ENCODE assay signal across 9 cellular contexts in the genomic region with DNA sequence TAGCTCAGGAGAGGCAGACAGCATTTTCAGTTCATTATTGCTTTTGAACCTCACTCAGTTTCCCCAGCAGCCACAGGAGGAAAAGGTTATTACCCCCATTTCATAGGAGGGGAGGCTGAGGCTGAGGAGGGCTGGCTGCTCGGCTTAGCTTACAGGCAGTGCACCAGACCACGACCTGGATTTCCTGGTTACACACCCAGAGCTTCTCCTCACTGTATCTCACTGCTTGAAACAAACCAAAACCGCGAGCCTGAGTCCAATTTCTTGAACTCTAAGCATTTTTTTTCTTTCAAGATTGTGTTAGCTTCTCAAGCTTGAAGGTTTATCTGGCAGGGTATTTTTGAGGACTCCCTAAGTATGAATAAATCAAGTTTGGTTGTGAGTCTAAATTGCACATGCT.
DNase-seq lines count a peak whose midpoint lies in the region; ATAC-seq, FAIRE-seq and TF ChIP-seq lines count a peak whose summit lies in the region.
"Had no signal": no experiment of that assay in that cellular context is flagged by ENCODE, and none has a peak within 500 bp of the region (broad histone marks: within the 10 kb centered on the region; RNA-seq: fewer than 3 reads in every experiment).

No MANE protein-coding gene starts in this region.

- H3K9me2 ChIP-seq in MM.1S (replicated peaks; ENCODE audit: insufficient read depth, low read length) = no peaks in the 10 kb centered on the region

- H3K4me1 Mint-ChIP-seq in astrocyte (ENCODE audit: low read depth, unreplicated experiment) (peaks cover 52% of the 10 kb centered on the region), nephron progenitor cell (peaks cover 42% of the 10 kb centered on the region)
- H3K4me1 Mint-ChIP-seq in stimulated activated naive B cell treated with anti-CD40 and anti-IgM and Interleukin-4, amounts not matched to agents 10 μg/mL and 1 μg/mL and 100 μg/mL, for 72 hours = peaks cover 83 to 92% of the 10 kb centered on the region in 2 donors

- no peak for TF ChIP-seq CTCF in MM.1S (IDR thresholded peaks at IDR 0.05; ENCODE audit: low read length)
- TF ChIP-seq CTCF in astrocyte (IDR thresholded peaks at IDR 0.05; ENCODE audit: insufficient read depth, low read depth, low read length) = no peak
- no peak for TF ChIP-seq CTCF in nephron progenitor cell (IDR thresholded peaks at IDR 0.05)

- H3K27me3 Mint-ChIP-seq in astrocyte (ENCODE audit: low read depth, unreplicated experiment) (peaks cover 6% of the 10 kb centered on the region), nephron progenitor cell (ENCODE audit: low read depth, poor library complexity) (peaks cover 7% of the 10 kb centered on the region)
- no peaks in the 10 kb centered on the region for H3K27me3 Mint-ChIP-seq in stimulated activated naive B cell treated with anti-CD40 and anti-IgM and Interleukin-4, amounts not matched to agents 10 μg/mL and 1 μg/mL and 100 μg/mL, for 72 hours

- H3K9ac ChIP-seq in MM.1S (ENCODE audit: low read length) (peak overlapping the region; percentile 51), astrocyte (ENCODE audit: low read length) (peak overlapping the region; percentile 66)

- H3K27ac Mint-ChIP-seq in astrocyte (ENCODE audit: unreplicated experiment) (no peak overlapping the region), nephron progenitor cell (no peak overlapping the region)
- H3K27ac Mint-ChIP-seq in stimulated activated naive B cell treated with anti-CD40 and anti-IgM and Interleukin-4, amounts not matched to agents 10 μg/mL and 1 μg/mL and 100 μg/mL, for 72 hours = peak overlapping the region; percentile 79

- peak overlapping the region; percentile 47 for H3K4me2 ChIP-seq in MM.1S (ENCODE audit: low read depth, low read length)
- peak overlapping the region; percentile 59 for H3K4me2 ChIP-seq in astrocyte (ENCODE audit: low read length)

- H2AFZ ChIP-seq in MM.1S (ENCODE audit: low read length) (peak overlapping the region; percentile 35), astrocyte (ENCODE audit: low read depth, low read length) (no peak overlapping the region)

- H3K27ac ChIP-seq in MM.1S (ENCODE audit: low read length) (peak overlapping the region; percentile 77), astrocyte (ENCODE audit: low read depth, low read length) (peak overlapping the region; percentile 79)
- H3K27ac ChIP-seq: C4-2B had no signal

- peaks cover 12% of the 10 kb centered on the region for H3F3A ChIP-seq in MM.1S (ENCODE audit: insufficient read depth, low read length)

- H3K9me3 ChIP-seq in MM.1S (replicated peaks; ENCODE audit: insufficient read depth, low read length) (no peaks in the 10 kb centered on the region), astrocyte (ENCODE audit: insufficient read depth, low read depth, low read length) (no peaks in the 10 kb centered on the region)

- H3K4me1 ChIP-seq in MM.1S (ENCODE audit: low read length) (peaks cover 37% of the 10 kb centered on the region), astrocyte (ENCODE audit: insufficient read depth, low read length) (peaks cover 53% of the 10 kb centered on the region)

- H3K36me3 ChIP-seq in MM.1S (replicated peaks; ENCODE audit: insufficient read depth, low read length) (no peaks in the 10 kb centered on the region), astrocyte (ENCODE audit: insufficient read depth, low read length) (no peaks in the 10 kb centered on the region)

- H3K27me3 ChIP-seq in MM.1S (replicated peaks; ENCODE audit: insufficient read depth, low read length) (no peaks in the 10 kb centered on the region), astrocyte (ENCODE audit: insufficient read depth, low read length) (no peaks in the 10 kb centered on the region)

- H3K79me2 ChIP-seq in MM.1S (ENCODE audit: low read length) = no peaks in the 10 kb centered on the region
- no peaks in the 10 kb centered on the region for H3K79me2 ChIP-seq in astrocyte (ENCODE audit: insufficient read depth, low read length)

- H3K4me3 ChIP-seq in MM.1S (ENCODE audit: low read length) = peak overlapping the region; percentile 19; the same call in 1 of the 2 replicates
- H3K4me3 ChIP-seq in astrocyte (ENCODE audit: insufficient read depth, low read depth, low read length) = no peak overlapping the region

- DNase-seq in activated gamma-delta T cell treated with Interleukin-2 at 50 U/mL for 16 hours = peak; percentile 52
- DNase-seq in activated gamma-delta T cell (lab: John Stamatoyannopoulos, UW) = no peak
- peak; percentile 79 for DNase-seq in MM.1S
- no peak for DNase-seq in astrocyte (ENCODE audit: low read depth)
- DNase-seq in stimulated activated naive B cell treated with anti-CD40 and anti-IgM and Interleukin-4, amounts not matched to agents 10 μg/mL and 1 μg/mL and 100 μg/mL, for 72 hours = no peak
- no peak for DNase-seq in AML-193 (lab: John Stamatoyannopoulos, UW)
- no peak for DNase-seq in erythroblast (lab: John Stamatoyannopoulos, UW)
- no peak for DNase-seq in nephron progenitor cell

- no peaks in the 10 kb centered on the region for H4K20me1 ChIP-seq in MM.1S (ENCODE audit: insufficient read depth, low read length)
- H4K20me1 ChIP-seq in astrocyte (ENCODE audit: insufficient read depth, low read length) = no peaks in the 10 kb centered on the region

- H3K36me3 Mint-ChIP-seq in astrocyte (ENCODE audit: low read depth, unreplicated experiment) (no peaks in the 10 kb centered on the region), nephron progenitor cell (ENCODE audit: low read depth) (no peaks in the 10 kb centered on the region)
- no peaks in the 10 kb centered on the region for H3K36me3 Mint-ChIP-seq in stimulated activated naive B cell treated with anti-CD40 and anti-IgM and Interleukin-4, amounts not matched to agents 10 μg/mL and 1 μg/mL and 100 μg/mL, for 72 hours

- TF ChIP-seq POLR2A in erythroblast (IDR thresholded peaks at IDR 0.05; ENCODE audit: low read length) = no peak

- no peak overlapping the region for H3K4me3 Mint-ChIP-seq in astrocyte (ENCODE audit: unreplicated experiment)
- peak overlapping the region; percentile 51 to 62 for H3K4me3 Mint-ChIP-seq in stimulated activated naive B cell treated with anti-CD40 and anti-IgM and Interleukin-4, amounts not matched to agents 10 μg/mL and 1 μg/mL and 100 μg/mL, for 72 hours
- H3K4me3 Mint-ChIP-seq in nephron progenitor cell = no peak overlapping the region

- peak; percentile 62 to 70 for ATAC-seq in stimulated activated naive B cell treated with anti-CD40 and anti-IgM and Interleukin-4, amounts not matched to agents 10 μg/mL and 1 μg/mL and 100 μg/mL, for 72 hours (replicated peaks)

- no peak for FAIRE-seq in astrocyte (lab: Jason Lieb, UNC)

- no peaks in the 10 kb centered on the region for H3K9me3 Mint-ChIP-seq in astrocyte (ENCODE audit: unreplicated experiment)
- H3K9me3 Mint-ChIP-seq in stimulated activated naive B cell treated with anti-CD40 and anti-IgM and Interleukin-4, amounts not matched to agents 10 μg/mL and 1 μg/mL and 100 μg/mL, for 72 hours = no peaks in the 10 kb centered on the region
- H3K9me3 Mint-ChIP-seq in nephron progenitor cell = no peaks in the 10 kb centered on the region

Comparison
In these comparisons a context has a peak if more than half of its experiments do, and no peak if none do; other contexts are left out.
1. DNase-seq: peak in activated gamma-delta T cell treated with Interleukin-2 at 50 U/mL for 16 hours (single experiment) and MM.1S (single experiment); none in activated gamma-delta T cell (single experiment), astrocyte (single experiment), stimulated activated naive B cell treated with anti-CD40 and anti-IgM and Interleukin-4, amounts not matched to agents 10 μg/mL and 1 μg/mL and 100 μg/mL, for 72 hours (single experiment), AML-193 (0 of 2), erythroblast (0 of 2) and nephron progenitor cell (single experiment).
2. H3K4me3 Mint-ChIP-seq: peak in stimulated activated naive B cell treated with anti-CD40 and anti-IgM and Interleukin-4, amounts not matched to agents 10 μg/mL and 1 μg/mL and 100 μg/mL, for 72 hours (2 of 2); none in astrocyte (single experiment) and nephron progenitor cell (single experiment).